ENCODE assay signal across 11 cellular contexts in genomic region chr3:119675188-119675874, GRCh38. TPM values are rescaled to one million over a fixed set of nuclear protein-coding genes. Genes with fewer than 3 reads are reported as not detected.
DNase-seq lines count a peak whose midpoint lies in the region; ATAC-seq, FAIRE-seq and TF ChIP-seq lines count a peak whose summit lies in the region.
"Had no signal": no experiment of that assay in that cellular context is flagged by ENCODE, and none has a peak within 500 bp of the region (broad histone marks: within the 10 kb centered on the region; RNA-seq: fewer than 3 reads in every experiment).

No MANE protein-coding gene starts in this region.

- no peak overlapping the region for H2AFZ ChIP-seq in HepG2 (ENCODE audit: low read length)

- CTCF ChIA-PET in HepG2 (lab: Yijun Ruan, JAX; ENCODE audit: low intra/inter-chr PET ratio, low total read pairs), result no interaction called here

- ATAC-seq in HepG2 (no peak), right lobe of liver (no peak), body of pancreas (no peak), GM18870 (IDR thresholded peaks at IDR 0.05; ENCODE audit: unreplicated experiment) (no peak)

- BruUV-seq in HepG2 (replicated peaks; lab: Mats Ljungman, UMichigan), result no TSS peak

- H3K36me3 ChIP-seq in HepG2 (replicated peaks in 1 of 2; ENCODE audit: control insufficient read depth in 1 of 2, insufficient read depth in 2 of 2, low read length in 2 of 2), result peaks cover 4 to 27% of the 10 kb centered on the region in 2 experiments; a peak in 4 of 5 replicates
- H3K36me3 ChIP-seq in right lobe of liver, result peaks cover 0 to 34% (median 6%) of the 10 kb centered on the region in 4 donors
- no peaks in the 10 kb centered on the region for H3K36me3 ChIP-seq in mesendoderm (ENCODE audit: control insufficient read depth, insufficient read depth, low read length)
- no peaks in the 10 kb centered on the region for H3K36me3 ChIP-seq in uterus
- peaks cover 0 to 12% of the 10 kb centered on the region in 2 donors for H3K36me3 ChIP-seq in body of pancreas (replicated peaks in 1 of 2; ENCODE audit: insufficient read depth in 1 of 2, low read depth in 2 of 2)

- peak overlapping the region; percentile 94 for H3K27ac Mint-ChIP-seq in activated T-helper 2 cell treated with anti-CD3 and anti-CD28 coated beads, Interferon-gamma antibody, Interleukin-2, Interleukin-4, amounts not matched to agents 10 μg/mL and 5 μg/mL and 100 μg/mL, durations not matched to agents 14 hours and 24 hours and 36 hours

- 96% methylated on average over 5 of the region's 5 CpGs for WGBS in HepG2 (ENCODE audit: low lambda C conversion rate)
- WGBS in right lobe of liver (ENCODE audit: insufficient coverage, low coverage, low lambda C conversion rate, missing lambda C conversion rate), result 76% methylated on average over 5 of the region's 5 CpGs
- WGBS in mesendoderm (ENCODE audit: extremely low coverage, insufficient coverage, low lambda C conversion rate), result no CpG with 5 or more reads among the region's 5 CpGs
- 69 to 71% methylated on average over 5 of the region's 5 CpGs for WGBS in body of pancreas, 2 donors

- TF ChIP-seq POLR2A in HepG2 (IDR thresholded peaks at IDR 0.05; ENCODE audit: insufficient read depth in 1 of 2, low read depth in 2 of 2, low read length in 2 of 2), result no peak
- TF ChIP-seq POLR2A in right lobe of liver (IDR thresholded peaks at IDR 0.05), result no peak
- no peak for TF ChIP-seq POLR2A in uterus (IDR thresholded peaks at IDR 0.05)
- no peak for TF ChIP-seq POLR2A in body of pancreas (IDR thresholded peaks at IDR 0.05)

- H3K23ac ChIP-seq in mesendoderm (ENCODE audit: low read length), result no peak overlapping the region

- H2BK15ac ChIP-seq in mesendoderm (replicated peaks; ENCODE audit: low read depth), result no peak overlapping the region

- in situ Hi-C loops in HepG2 (cut with HindIII; ENCODE audit: extremely low pct_ligation_motif_present, low pct_unique_long_range_greater_than_20kb), result loop anchor here (25.0 kb wide), 3 partner anchors 263 to 788 kb away; partner anchors contain the start of gene TEX55

- no peak for TF ChIP-seq RAD21 in HepG2 (CRISPR knock-in tag; IDR thresholded peaks at IDR 0.05)

- H3K4ac ChIP-seq in mesendoderm (ENCODE audit: low read depth, low read length), result no peak overlapping the region

- no peak overlapping the region; a peak in 1 of 6 replicates for H3K4me3 ChIP-seq in HepG2 (replicated peaks in 1 of 3; ENCODE audit: insufficient read depth in 1 of 3, low read depth in 2 of 3, low read length in 3 of 3)
- peak overlapping the region in 1 of 3 donors; percentile 81 for H3K4me3 ChIP-seq in right lobe of liver
- no peak overlapping the region for H3K4me3 ChIP-seq in mesendoderm (ENCODE audit: low read length)
- no peak overlapping the region for H3K4me3 ChIP-seq in uterus
- no peak overlapping the region for H3K4me3 ChIP-seq in body of pancreas

- intact Hi-C loops in HepG2 (cut with micrococcal nuclease; ENCODE audit: unreplicated experiment) (loop anchor here (1.0 kb wide), 1 partner anchor 434 kb away; no protein-coding TSS in a partner anchor), right lobe of liver (cut with DNase I) (no loop called here), uterus (cut with DNase I; ENCODE audit: low total_unique reads) (no loop called here), body of pancreas (cut with DNase I) (no loop called here)
- intact Hi-C loops in activated T-helper 2 cell treated with anti-CD3 and anti-CD28 coated beads, Interferon-gamma antibody, Interleukin-2, Interleukin-4, amounts not matched to agents 10 μg/mL and 5 μg/mL and 100 μg/mL, durations not matched to agents 14 hours and 24 hours and 36 hours (cut with micrococcal nuclease), result loop anchor here (5.0 to 10.0 kb wide), 2 partner anchors 98 to 419 kb away; partner anchors contain the start of genes ADPRH and GSK3B

- H3K4me2 ChIP-seq in HepG2 (ENCODE audit: low read depth, low read length), result peak overlapping the region; percentile 90
- H3K4me2 ChIP-seq in mesendoderm (ENCODE audit: low read length), result no peak overlapping the region

- H3K9me3 ChIP-seq in HepG2 (ENCODE audit: low read length), result no peaks in the 10 kb centered on the region
- H3K9me3 ChIP-seq in right lobe of liver, result no peaks in the 10 kb centered on the region
- no peaks in the 10 kb centered on the region for H3K9me3 ChIP-seq in uterus
- H3K9me3 ChIP-seq in body of pancreas, result no peaks in the 10 kb centered on the region

- H3K27me3 ChIP-seq in HepG2 (ENCODE audit: control insufficient read depth in 1 of 2, insufficient read depth in 2 of 2, low read length in 2 of 2), result no peaks in the 10 kb centered on the region; a peak in 1 of 5 replicates
- no peaks in the 10 kb centered on the region for H3K27me3 ChIP-seq in right lobe of liver
- H3K27me3 ChIP-seq in mesendoderm (ENCODE audit: insufficient read depth, low read length, poor library complexity), result no peaks in the 10 kb centered on the region
- H3K27me3 ChIP-seq in uterus, result no peaks in the 10 kb centered on the region
- H3K27me3 ChIP-seq in body of pancreas, result no peaks in the 10 kb centered on the region

- H3K9ac ChIP-seq in HepG2 (ENCODE audit: insufficient read depth, low read depth, low read length), result no peak overlapping the region
- peak overlapping the region; percentile 93 for H3K9ac ChIP-seq in mesendoderm (ENCODE audit: low read length)

- H3K9me3 Mint-ChIP-seq in activated T-helper 2 cell treated with anti-CD3 and anti-CD28 coated beads, Interferon-gamma antibody, Interleukin-2, Interleukin-4, amounts not matched to agents 10 μg/mL and 5 μg/mL and 100 μg/mL, durations not matched to agents 14 hours and 24 hours and 36 hours, result no peaks in the 10 kb centered on the region

- TF ChIP-seq EP300 in HepG2 (IDR thresholded peaks at IDR 0.05; ENCODE audit: low read depth in 2 of 2, low read length in 2 of 2) (no peak), HepG2 (CRISPR knock-in tag; IDR thresholded peaks at IDR 0.05; ENCODE audit: borderline replicate concordance) (no peak)

- H2AK5ac ChIP-seq in mesendoderm (ENCODE audit: low read length), result no peak overlapping the region

- no peaks in the 10 kb centered on the region for H4K20me1 ChIP-seq in HepG2 (ENCODE audit: insufficient read depth, low read length)

- H4K5ac ChIP-seq in mesendoderm (ENCODE audit: low read length), result no peak overlapping the region

- peaks cover 16% of the 10 kb centered on the region for H3K4me1 ChIP-seq in HepG2 (ENCODE audit: insufficient read depth, low read length)
- H3K4me1 ChIP-seq in right lobe of liver, result peaks cover 0 to 10% (median 4%) of the 10 kb centered on the region in 4 donors
- H3K4me1 ChIP-seq in mesendoderm (ENCODE audit: control insufficient read depth, low read depth, low read length), result peaks cover 4% of the 10 kb centered on the region
- peaks cover 0 to 8% of the 10 kb centered on the region in 2 donors for H3K4me1 ChIP-seq in uterus
- H3K4me1 ChIP-seq in body of pancreas, result peaks cover 25% of the 10 kb centered on the region

- H3K4me1 Mint-ChIP-seq in activated T-helper 2 cell treated with anti-CD3 and anti-CD28 coated beads, Interferon-gamma antibody, Interleukin-2, Interleukin-4, amounts not matched to agents 10 μg/mL and 5 μg/mL and 100 μg/mL, durations not matched to agents 14 hours and 24 hours and 36 hours (ENCODE audit: low read depth), result peaks cover 40% of the 10 kb centered on the region

- no peak for FAIRE-seq in HepG2 (lab: Jason Lieb, UNC)

- H3K4me3 Mint-ChIP-seq in activated T-helper 2 cell treated with anti-CD3 and anti-CD28 coated beads, Interferon-gamma antibody, Interleukin-2, Interleukin-4, amounts not matched to agents 10 μg/mL and 5 μg/mL and 100 μg/mL, durations not matched to agents 14 hours and 24 hours and 36 hours (ENCODE audit: low read depth), result peak overlapping the region; percentile 96

- H3K27ac ChIP-seq in HepG2 (ENCODE audit: extremely low read length, insufficient read depth, low read length) (no peak overlapping the region), right lobe of liver (no peak overlapping the region), mesendoderm (ENCODE audit: low read depth, low read length) (no peak overlapping the region), uterus (peak overlapping the region; percentile 92 to 94), body of pancreas (peak overlapping the region in 1 of 4 donors; percentile 8)

- no peak overlapping the region for H2BK5ac ChIP-seq in mesendoderm (ENCODE audit: low read length)

- DNase-seq in HepG2 (ENCODE audit: low spot score) (no peak), right lobe of liver (no peak), mesendoderm (no peak), uterus (no peak), body of pancreas (no peak)
- DNase-seq in activated T-helper 2 cell treated with anti-CD3 and anti-CD28 coated beads, Interferon-gamma antibody, Interleukin-2, Interleukin-4, amounts not matched to agents 10 μg/mL and 5 μg/mL and 100 μg/mL, durations not matched to agents 14 hours and 24 hours and 36 hours (ENCODE audit: low spot score), result no peak
- DNase-seq in stimulated activated CD4-positive, alpha-beta T cell treated with anti-CD3 and anti-CD28 coated beads, Interleukin-1b, Interleukin-23, amount 100 ng/mL, for 48 hours, result no peak
- DNase-seq: COR-L47, MV-4-11, SIG-M5 had no signal

- H3K36me3 Mint-ChIP-seq in activated T-helper 2 cell treated with anti-CD3 and anti-CD28 coated beads, Interferon-gamma antibody, Interleukin-2, Interleukin-4, amounts not matched to agents 10 μg/mL and 5 μg/mL and 100 μg/mL, durations not matched to agents 14 hours and 24 hours and 36 hours (ENCODE audit: low read depth), result peaks cover 44% of the 10 kb centered on the region

- no peaks in the 10 kb centered on the region for H3K27me3 Mint-ChIP-seq in activated T-helper 2 cell treated with anti-CD3 and anti-CD28 coated beads, Interferon-gamma antibody, Interleukin-2, Interleukin-4, amounts not matched to agents 10 μg/mL and 5 μg/mL and 100 μg/mL, durations not matched to agents 14 hours and 24 hours and 36 hours (ENCODE audit: low read depth)

- H3K56ac ChIP-seq in mesendoderm (ENCODE audit: low read length), result peak overlapping the region; percentile 65

- POLR2A ChIA-PET in HepG2 (lab: Yijun Ruan, JAX), result interaction anchor here (1.1 to 1.5 kb wide), 2 partner anchors 31 to 120 kb away, joined by 3 read pairs; no protein-coding TSS in a partner anchor

- H4K8ac ChIP-seq in mesendoderm (ENCODE audit: low read depth, low read length), result no peak overlapping the region

- peaks cover 4% of the 10 kb centered on the region for H3K79me2 ChIP-seq in HepG2 (ENCODE audit: insufficient read depth, low read length)
- peaks cover 11% of the 10 kb centered on the region for H3K79me2 ChIP-seq in mesendoderm (ENCODE audit: control insufficient read depth, insufficient read depth, low read length)

- H3K79me1 ChIP-seq in mesendoderm (ENCODE audit: low read length), result peaks cover 10% of the 10 kb centered on the region

- H2BK120ac ChIP-seq in mesendoderm (ENCODE audit: low read depth, low read length), result no peak overlapping the region

- H3K18ac ChIP-seq in mesendoderm (ENCODE audit: low read length), result no peak overlapping the region

- no peak for TF ChIP-seq CTCF in HepG2 (CRISPR knock-in tag; IDR thresholded peaks at IDR 0.05)
- TF ChIP-seq CTCF in right lobe of liver (IDR thresholded peaks at IDR 0.05), result no peak
- no peak for TF ChIP-seq CTCF in uterus (IDR thresholded peaks at IDR 0.05)
- TF ChIP-seq CTCF in body of pancreas (IDR thresholded peaks at IDR 0.05), result no peak

RNA-seq across cellular contexts. Expression of gene COX17, which starts 1.9 kb away (rescaled TPM):
- 51.0 and 66.2 TPM in 2 replicates for total RNA-seq in HepG2 (2016; rRNA removed; fragmentation: Illumina TruSeq; extraction: Trizol)
- total RNA-seq in HepG2 (2016; cell fraction: cytosol; rRNA removed; fragmentation: Illumina TruSeq; extraction: Trizol; ENCODE audit: low read depth), result 38.5 and 43.1 TPM in 2 replicates
- 55.5 and 63.3 TPM in 2 replicates for total RNA-seq in HepG2 (2016; cell fraction: insoluble cytoplasmic fraction; rRNA removed; fragmentation: Illumina TruSeq; extraction: Trizol)
- 51.7 and 64.0 TPM in 2 replicates for total RNA-seq in HepG2 (2016; cell fraction: membrane; rRNA removed; fragmentation: Illumina TruSeq; extraction: Trizol)
- total RNA-seq in HepG2 (2016; cell fraction: nucleus; rRNA removed; fragmentation: Illumina TruSeq; extraction: Trizol), result 20.8 and 27.4 TPM in 2 replicates
- polyA plus RNA-seq in HepG2 (2011; rRNA removed), result 34.3 and 41.4 TPM in 2 replicates
- polyA plus RNA-seq in HepG2 (2011; cell fraction: cytosol; rRNA removed), result 19.2 and 23.8 TPM in 2 replicates
- polyA plus RNA-seq in HepG2 (2011; cell fraction: nucleus; rRNA removed), result 7.0 and 8.8 TPM in 2 replicates
- polyA plus RNA-seq in HepG2 (2012), result 39.2 and 39.8 TPM in 2 replicates
- polyA plus RNA-seq in HepG2 (2016; cell fraction: cytosol; fragmentation: Illumina TruSeq; extraction: Trizol; ENCODE audit: low read depth), result 52.8 and 70.6 TPM in 2 replicates
- polyA plus RNA-seq in HepG2 (2016; cell fraction: insoluble cytoplasmic fraction; fragmentation: Illumina TruSeq; extraction: Trizol; ENCODE audit: low read depth), result 95.8 and 101 TPM in 2 replicates
- 68.1 and 83.6 TPM in 2 replicates for polyA plus RNA-seq in HepG2 (2016; cell fraction: membrane; fragmentation: Illumina TruSeq; extraction: Trizol; ENCODE audit: low read depth)
- 44.3 and 48.4 TPM in 2 replicates for polyA plus RNA-seq in HepG2 (2016; cell fraction: nucleus; fragmentation: Illumina TruSeq; extraction: Trizol; ENCODE audit: insufficient read depth, low read depth)
- polyA minus RNA-seq in HepG2 (2011; rRNA and poly(A)+ RNA removed; ENCODE audit: low replicate concordance), result 7.3 and 16.0 TPM in 2 replicates
- polyA minus RNA-seq in HepG2 (2011; cell fraction: cytosol; rRNA and poly(A)+ RNA removed), result 5.7 and 6.1 TPM in 2 replicates
- polyA minus RNA-seq in HepG2 (2011; cell fraction: nucleus; rRNA and poly(A)+ RNA removed), result 23.8 and 24.9 TPM in 2 replicates
- total RNA-seq in right lobe of liver, result 10 to 100 TPM; 23.9 to 40.8 (median 33.0) TPM
- total RNA-seq in activated T-helper 2 cell treated with anti-CD3 and anti-CD28 coated beads, Interferon-gamma antibody, Interleukin-2, Interleukin-4, amounts not matched to agents 10 μg/mL and 5 μg/mL and 100 μg/mL, durations not matched to agents 14 hours and 24 hours and 36 hours, result 61.2 and 64.9 TPM in 2 replicates
- 173 TPM for polyA plus RNA-seq in mesendoderm (2013, experiment 1 of 2)
- polyA plus RNA-seq in mesendoderm (2013, experiment 2 of 2), result 174 TPM
- 10 to 100 TPM in 2 of 4 donors, 1 to 10 TPM in 2; 3.1 to 56.5 (median 23.1) TPM for total RNA-seq in uterus
- total RNA-seq in body of pancreas, result 10 to 100 TPM; 13.8 to 29.6 TPM

RNA-seq across cellular contexts. Expression of gene POPDC2, which starts 14.9 kb away (rescaled TPM):
- 0.18 TPM in 1 of 2 replicates, not detected in the other for total RNA-seq in HepG2 (2016; rRNA removed; fragmentation: Illumina TruSeq; extraction: Trizol)
- not detected in 2 replicates for total RNA-seq in HepG2 (2016; cell fraction: cytosol; rRNA removed; fragmentation: Illumina TruSeq; extraction: Trizol; ENCODE audit: low read depth)
- 0.10 and 0.32 TPM in 2 replicates for total RNA-seq in HepG2 (2016; cell fraction: insoluble cytoplasmic fraction; rRNA removed; fragmentation: Illumina TruSeq; extraction: Trizol)
- total RNA-seq in HepG2 (2016; cell fraction: membrane; rRNA removed; fragmentation: Illumina TruSeq; extraction: Trizol), result 0.25 TPM in 1 of 2 replicates, not detected in the other
- total RNA-seq in HepG2 (2016; cell fraction: nucleus; rRNA removed; fragmentation: Illumina TruSeq; extraction: Trizol), result 0.47 and 0.97 TPM in 2 replicates
- 0.55 and 0.58 TPM in 2 replicates for polyA plus RNA-seq in HepG2 (2011; rRNA removed)
- 0.13 and 0.26 TPM in 2 replicates for polyA plus RNA-seq in HepG2 (2011; cell fraction: cytosol; rRNA removed)
- polyA plus RNA-seq in HepG2 (2011; cell fraction: nucleus; rRNA removed), result 1.2 and 2.5 TPM in 2 replicates
- polyA plus RNA-seq in HepG2 (2012), result 0.28 and 0.46 TPM in 2 replicates
- polyA plus RNA-seq in HepG2 (2016; cell fraction: cytosol; fragmentation: Illumina TruSeq; extraction: Trizol; ENCODE audit: low read depth), result not detected in 2 replicates
- polyA plus RNA-seq in HepG2 (2016; cell fraction: insoluble cytoplasmic fraction; fragmentation: Illumina TruSeq; extraction: Trizol; ENCODE audit: low read depth), result 0.13 and 0.19 TPM in 2 replicates
- not detected in 2 replicates for polyA plus RNA-seq in HepG2 (2016; cell fraction: membrane; fragmentation: Illumina TruSeq; extraction: Trizol; ENCODE audit: low read depth)
- 1.1 and 2.1 TPM in 2 replicates for polyA plus RNA-seq in HepG2 (2016; cell fraction: nucleus; fragmentation: Illumina TruSeq; extraction: Trizol; ENCODE audit: insufficient read depth, low read depth)
- polyA minus RNA-seq in HepG2 (2011; rRNA and poly(A)+ RNA removed; ENCODE audit: low replicate concordance), result 0.21 and 2.3 TPM in 2 replicates
- not detected in 2 replicates for polyA minus RNA-seq in HepG2 (2011; cell fraction: cytosol; rRNA and poly(A)+ RNA removed)
- polyA minus RNA-seq in HepG2 (2011; cell fraction: nucleus; rRNA and poly(A)+ RNA removed), result 2.2 and 3.1 TPM in 2 replicates
- under 1 TPM; 0.43 to 0.92 (median 0.68) TPM for total RNA-seq in right lobe of liver
- 0.74 and 0.94 TPM in 2 replicates for total RNA-seq in activated T-helper 2 cell treated with anti-CD3 and anti-CD28 coated beads, Interferon-gamma antibody, Interleukin-2, Interleukin-4, amounts not matched to agents 10 μg/mL and 5 μg/mL and 100 μg/mL, durations not matched to agents 14 hours and 24 hours and 36 hours
- polyA plus RNA-seq in mesendoderm (2013, experiment 1 of 2), result 0.25 TPM
- polyA plus RNA-seq in mesendoderm (2013, experiment 2 of 2), result 0.25 TPM
- 10 to 100 TPM in 1 of 4 donors, 1 to 10 TPM in 3; 4.9 to 35.3 (median 7.9) TPM for total RNA-seq in uterus
- total RNA-seq in body of pancreas, result under 1 TPM; 0.78 to 0.99 TPM

RNA-seq across cellular contexts. Expression of gene CFAP91, which starts 27.5 kb away (rescaled TPM):
- not detected in 2 replicates for total RNA-seq in HepG2 (2016; rRNA removed; fragmentation: Illumina TruSeq; extraction: Trizol)
- total RNA-seq in HepG2 (2016; cell fraction: cytosol; rRNA removed; fragmentation: Illumina TruSeq; extraction: Trizol; ENCODE audit: low read depth), result not detected in 2 replicates
- total RNA-seq in HepG2 (2016; cell fraction: insoluble cytoplasmic fraction; rRNA removed; fragmentation: Illumina TruSeq; extraction: Trizol), result not detected in 2 replicates
- not detected in 2 replicates for total RNA-seq in HepG2 (2016; cell fraction: membrane; rRNA removed; fragmentation: Illumina TruSeq; extraction: Trizol)
- total RNA-seq in HepG2 (2016; cell fraction: nucleus; rRNA removed; fragmentation: Illumina TruSeq; extraction: Trizol), result not detected in 2 replicates
- polyA plus RNA-seq in HepG2 (2011; rRNA removed), result not detected in 2 replicates
- not detected in 2 replicates for polyA plus RNA-seq in HepG2 (2011; cell fraction: cytosol; rRNA removed)
- polyA plus RNA-seq in HepG2 (2011; cell fraction: nucleus; rRNA removed), result not detected in 2 replicates
- not detected in 2 replicates for polyA plus RNA-seq in HepG2 (2012)
- polyA plus RNA-seq in HepG2 (2016; cell fraction: cytosol; fragmentation: Illumina TruSeq; extraction: Trizol; ENCODE audit: low read depth), result not detected in 2 replicates
- polyA plus RNA-seq in HepG2 (2016; cell fraction: insoluble cytoplasmic fraction; fragmentation: Illumina TruSeq; extraction: Trizol; ENCODE audit: low read depth), result not detected in 2 replicates
- polyA plus RNA-seq in HepG2 (2016; cell fraction: membrane; fragmentation: Illumina TruSeq; extraction: Trizol; ENCODE audit: low read depth), result not detected in 2 replicates
- not detected in 2 replicates for polyA plus RNA-seq in HepG2 (2016; cell fraction: nucleus; fragmentation: Illumina TruSeq; extraction: Trizol; ENCODE audit: insufficient read depth, low read depth)
- polyA minus RNA-seq in HepG2 (2011; rRNA and poly(A)+ RNA removed; ENCODE audit: low replicate concordance), result not detected in 2 replicates
- polyA minus RNA-seq in HepG2 (2011; cell fraction: cytosol; rRNA and poly(A)+ RNA removed), result not detected in 2 replicates
- not detected in 2 replicates for polyA minus RNA-seq in HepG2 (2011; cell fraction: nucleus; rRNA and poly(A)+ RNA removed)
- 1 to 10 TPM in 3 of 6 experiments, under 1 TPM in 3; 0.09 to 5.7 (median 1.1) TPM for total RNA-seq in right lobe of liver
- total RNA-seq in activated T-helper 2 cell treated with anti-CD3 and anti-CD28 coated beads, Interferon-gamma antibody, Interleukin-2, Interleukin-4, amounts not matched to agents 10 μg/mL and 5 μg/mL and 100 μg/mL, durations not matched to agents 14 hours and 24 hours and 36 hours, result not detected in 2 replicates
- 0.88 TPM for polyA plus RNA-seq in mesendoderm (2013, experiment 1 of 2)
- 0.67 TPM for polyA plus RNA-seq in mesendoderm (2013, experiment 2 of 2)
- total RNA-seq in uterus, result 10 to 100 TPM in 3 of 4 donors, 1 to 10 TPM in 1; 9.1 to 58.4 (median 28.5) TPM
- total RNA-seq in body of pancreas, result 10 to 100 TPM; 21.5 to 47.8 TPM

Comparison
In these comparisons a context has a peak if more than half of its experiments do, and no peak if none do; other contexts are left out.
1. intact Hi-C loops: an anchor here in HepG2 (1.0 kb wide) and activated T-helper 2 cell treated with anti-CD3 and anti-CD28 coated beads, Interferon-gamma antibody, Interleukin-2, Interleukin-4, amounts not matched to agents 10 μg/mL and 5 μg/mL and 100 μg/mL, durations not matched to agents 14 hours and 24 hours and 36 hours (5.0 to 10.0 kb wide); none called in right lobe of liver, uterus and body of pancreas.
2. H3K27ac ChIP-seq: peak in uterus (2 of 2); none in HepG2 (single experiment), right lobe of liver (0 of 3) and mesendoderm (single experiment).